Comparison of ENCODE assay signal across 8 cellular contexts in genomic region chr1:19597463-19598309, GRCh38. TPM values are rescaled to one million over a fixed set of nuclear protein-coding genes. Genes with fewer than 3 reads are reported as not detected.
DNase-seq lines count a peak whose midpoint lies in the region; ATAC-seq, FAIRE-seq and TF ChIP-seq lines count a peak whose summit lies in the region.

No MANE protein-coding gene starts in this region.

- DNase-seq in RCC 7860 (ENCODE audit: low spot score) = peak; percentile 22
- DNase-seq in choroid plexus epithelial cell (ENCODE audit: low read depth) = peak; percentile 64
- no peak for DNase-seq in right lobe of liver

- peaks cover 19% of the 10 kb centered on the region for H3K4me1 ChIP-seq in BLaER1
- H3K4me1 ChIP-seq in right lobe of liver = peaks cover 0 to 15% (median 4%) of the 10 kb centered on the region in 4 donors
- peaks cover 17% of the 10 kb centered on the region for H3K4me1 ChIP-seq in stomach smooth muscle (ENCODE audit: control insufficient read depth, insufficient read depth, low read length)

- FAIRE-seq in RCC 7860 (lab: Jason Lieb, UNC) = no peak

- TF ChIP-seq CTCF in choroid plexus epithelial cell (conservative IDR thresholded peaks at IDR 0.05; ENCODE audit: low read depth, low read length) (no peak), right lobe of liver (IDR thresholded peaks at IDR 0.05) (no peak)

- ATAC-seq in GM19395 (IDR thresholded peaks at IDR 0.05; ENCODE audit: unreplicated experiment) (peak; percentile 2), right lobe of liver (peak in 1 of 4 donors; percentile 6), HG03039 (IDR thresholded peaks at IDR 0.05; ENCODE audit: unreplicated experiment) (no peak), HG03045 (IDR thresholded peaks at IDR 0.05; ENCODE audit: unreplicated experiment) (no peak)

- TF ChIP-seq POLR2A in right lobe of liver (IDR thresholded peaks at IDR 0.05) = no peak

- H3K9ac ChIP-seq in BLaER1 = peak overlapping the region; percentile 97
- peak overlapping the region; percentile 66 to 96 for H3K9ac ChIP-seq in stomach smooth muscle (ENCODE audit: low read length in 2 of 2)

- H3K27me3 ChIP-seq in BLaER1 (no peaks in the 10 kb centered on the region), right lobe of liver (no peaks in the 10 kb centered on the region), stomach smooth muscle (ENCODE audit: control insufficient read depth in 1 of 2, insufficient read depth in 2 of 2, low read length in 2 of 2) (no peaks in the 10 kb centered on the region)

- H4K20me1 ChIP-seq in BLaER1 = peaks cover 47% of the 10 kb centered on the region

- H3K4me3 ChIP-seq in BLaER1 (peak overlapping the region; percentile 96), choroid plexus epithelial cell (ENCODE audit: low read depth, low read length) (peak overlapping the region; percentile 93), right lobe of liver (peak overlapping the region; percentile 79 to 92 (median 92)), stomach smooth muscle (ENCODE audit: low read length in 2 of 2) (peak overlapping the region; percentile 73 to 93)

- H3K4me2 ChIP-seq in BLaER1 = peak overlapping the region; percentile 84

- intact Hi-C loops in right lobe of liver (cut with DNase I) = loop anchor here in 1 of 2 donors (5.0 kb wide), 1 partner anchor 110 kb away; the partner anchor contains the start of gene CAPZB

- 13% methylated on average over 23 of the region's 23 CpGs for WGBS in right lobe of liver (ENCODE audit: insufficient coverage, low coverage, low lambda C conversion rate, missing lambda C conversion rate)

- H3K27ac ChIP-seq in BLaER1 (peak overlapping the region; percentile 96), right lobe of liver (peak overlapping the region; percentile 66 to 88 (median 80)), stomach smooth muscle (ENCODE audit: low read length) (peak overlapping the region; percentile 95)

- H3K36me3 ChIP-seq in BLaER1 (peaks cover 26% of the 10 kb centered on the region), right lobe of liver (no peaks in the 10 kb centered on the region), stomach smooth muscle (ENCODE audit: control insufficient read depth in 2 of 2, insufficient read depth in 2 of 2, low read length in 2 of 2) (no peaks in the 10 kb centered on the region)

- H3K9me3 ChIP-seq in BLaER1 (no peaks in the 10 kb centered on the region), right lobe of liver (no peaks in the 10 kb centered on the region), stomach smooth muscle (ENCODE audit: control insufficient read depth in 2 of 2, low read length in 2 of 2) (no peaks in the 10 kb centered on the region)

RNA-seq across cellular contexts. Expression of gene NBL1, which starts 46.4 kb away (rescaled TPM):
- total RNA-seq in right lobe of liver = 1 to 10 TPM; 2.2 to 5.7 (median 3.4) TPM

Comparison
In these comparisons a context has a peak if more than half of its experiments do, and no peak if none do; other contexts are left out.
1. DNase-seq: peak in RCC 7860 (single experiment) and choroid plexus epithelial cell (single experiment); none in right lobe of liver (0 of 3).
2. Peak in every context shown above with its lines, with median percentiles within 50 percentile points of each other: H3K27ac ChIP-seq and H3K4me3 ChIP-seq.